16 cellular contexts compared by ENCODE assay signal in genomic region chrX:31435592-31435991, GRCh38.
DNase-seq lines count a peak whose midpoint lies in the region; ATAC-seq and TF ChIP-seq lines count a peak whose summit lies in the region.
"Had no signal": no experiment of that assay in that cellular context is flagged by ENCODE, and none has a peak within 500 bp of the region (broad histone marks: within the 10 kb centered on the region; RNA-seq: fewer than 3 reads in every experiment).

No MANE protein-coding gene starts in this region.

- no peaks in the 10 kb centered on the region for H3K36me3 ChIP-seq in testis (ENCODE audit: low read depth, missing control alignments)
- no peaks in the 10 kb centered on the region for H3K36me3 ChIP-seq in upper lobe of right lung
- H3K36me3 ChIP-seq: gastroesophageal sphincter had no signal

- H3K4me1 ChIP-seq in testis, result no peaks in the 10 kb centered on the region
- H3K4me1 ChIP-seq in upper lobe of right lung, result no peaks in the 10 kb centered on the region
- H3K4me1 ChIP-seq: gastroesophageal sphincter had no signal

- H3K4me3 ChIP-seq in testis (no peak overlapping the region), upper lobe of right lung (no peak overlapping the region)
- H3K4me3 ChIP-seq: gastroesophageal sphincter had no signal

- H3K27me3 ChIP-seq in testis (no peaks in the 10 kb centered on the region), upper lobe of right lung (no peaks in the 10 kb centered on the region)
- H3K27me3 ChIP-seq: gastroesophageal sphincter had no signal

- TF ChIP-seq CTCF in testis (IDR thresholded peaks at IDR 0.05) (no peak), upper lobe of right lung (IDR thresholded peaks at IDR 0.05) (no peak)

- H3K27ac ChIP-seq in testis (no peak overlapping the region), upper lobe of right lung (no peak overlapping the region)
- H3K27ac ChIP-seq: 22Rv1, gastroesophageal sphincter had no signal

- peak; percentile 98 for ATAC-seq in left colon
- no peak for ATAC-seq in upper lobe of right lung
- ATAC-seq: gastroesophageal sphincter had no signal

- intact Hi-C loops in left colon (cut with DNase I, micrococcal nuclease) (no loop called here), testis (cut with DNase I; ENCODE audit: low total_unique reads) (no loop called here), upper lobe of right lung (cut with DNase I) (no loop called here)

- DNase-seq in NCI-H748 (lab: John Stamatoyannopoulos, UW; ENCODE audit: unreplicated experiment) (peak; percentile 34), NCI-H748 treated with DMSO at 0.1 percent for 48 hours (lab: John Stamatoyannopoulos, UW) (no peak), ecto neural progenitor cell (ENCODE audit: low spot score) (peak; percentile 84), left colon (peak; percentile 40 to 72), testis (peak; percentile 14), NCI-H345 (lab: John Stamatoyannopoulos, UW) (no peak), upper lobe of right lung (no peak), NCI-H1930 (lab: John Stamatoyannopoulos, UW) (no peak)
- DNase-seq: activated CD4-positive, alpha-beta T cell treated with anti-CD3 and anti-CD28 coated beads, Interleukin-2, amount 50 U/mL, for 4 hours; activated gamma-delta T cell; CD8-positive, alpha-beta memory T cell; cortex of kidney; NCI-H2171 treated with DMSO at 0.1 percent for 48 hours; T-helper 2 cell had no signal

- H3K9me3 ChIP-seq in testis (no peaks in the 10 kb centered on the region), upper lobe of right lung (no peaks in the 10 kb centered on the region)
- H3K9me3 ChIP-seq: gastroesophageal sphincter had no signal

- 76 to 91% methylated on average over 7 of the region's 7 CpGs for WGBS in testis, 2 donors

- TF ChIP-seq POLR2A in testis (IDR thresholded peaks at IDR 0.05), result no peak

Comparison
In these comparisons a context has a peak if more than half of its experiments do, and no peak if none do; other contexts are left out.
1. DNase-seq: peak in NCI-H748 (single experiment), ecto neural progenitor cell (single experiment), left colon (2 of 2) and testis (single experiment); none in NCI-H748 treated with DMSO at 0.1 percent for 48 hours (single experiment), NCI-H345 (single experiment), upper lobe of right lung (single experiment) and NCI-H1930 (0 of 2).